In the genomic region with DNA sequence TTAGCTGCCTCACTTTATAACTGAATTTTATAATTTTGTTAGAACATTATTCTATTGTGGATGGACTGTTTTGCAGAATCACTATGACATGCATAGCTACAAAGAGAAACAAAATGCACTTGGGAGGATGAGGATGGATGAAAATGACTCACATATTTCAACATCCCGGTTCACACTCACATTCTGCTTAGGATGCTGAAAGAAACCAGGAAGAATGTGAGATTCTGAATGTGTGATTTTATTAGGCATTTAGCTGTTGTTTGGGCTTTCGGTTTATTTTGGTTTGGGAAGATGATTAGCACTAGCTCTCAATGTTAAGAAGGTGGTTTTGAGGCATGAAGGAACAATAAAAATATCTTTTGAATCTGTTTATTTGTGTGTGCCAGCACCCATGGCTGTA, we compare ENCODE assay signal across 2 cellular contexts.
A peak's percentile ranks its signal among the peaks of the same experiment; 100 is the strongest.
TF ChIP-seq lines count a peak whose summit lies in the region.

No MANE protein-coding gene starts in this region.

TF ChIP-seq in A549, 52 proteins besides CTCF, POLR2A, EP300 and RAD21 (continued from another document):
- no peak for TF ChIP-seq TFCP2L1 (CRISPR knock-in tag; IDR thresholded peaks at IDR 0.05)
- TF ChIP-seq MYC (IDR thresholded peaks at IDR 0.05; ENCODE audit: borderline replicate concordance, low read length) = no peak
- TF ChIP-seq, protein P1, sequence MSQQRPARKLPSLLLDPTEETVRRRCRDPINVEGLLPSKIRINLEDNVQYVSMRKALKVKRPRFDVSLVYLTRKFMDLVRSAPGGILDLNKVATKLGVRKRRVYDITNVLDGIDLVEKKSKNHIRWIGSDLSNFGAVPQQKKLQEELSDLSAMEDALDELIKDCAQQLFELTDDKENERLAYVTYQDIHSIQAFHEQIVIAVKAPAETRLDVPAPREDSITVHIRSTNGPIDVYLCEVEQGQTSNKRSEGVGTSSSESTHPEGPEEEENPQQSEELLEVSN (IDR thresholded peaks at IDR 0.05; ENCODE audit: borderline replicate concordance, low read depth) = no peak
- no peak for TF ChIP-seq ELK1 (IDR thresholded peaks at IDR 0.05; ENCODE audit: low read depth, low read length)
- no peak for TF ChIP-seq RNF2 (IDR thresholded peaks at IDR 0.05; ENCODE audit: borderline replicate concordance, low read depth)
- TF ChIP-seq RFX5 (IDR thresholded peaks at IDR 0.05) = no peak
- TF ChIP-seq CEBPB (IDR thresholded peaks at IDR 0.05) = peak in 1 of 2 experiments; percentile 46; a peak in 1 of 4 replicates

TF ChIP-seq in WTC11, 78 proteins besides CTCF, POLR2A, EP300 and RAD21 (continued from another document):
- TF ChIP-seq, protein P2, sequence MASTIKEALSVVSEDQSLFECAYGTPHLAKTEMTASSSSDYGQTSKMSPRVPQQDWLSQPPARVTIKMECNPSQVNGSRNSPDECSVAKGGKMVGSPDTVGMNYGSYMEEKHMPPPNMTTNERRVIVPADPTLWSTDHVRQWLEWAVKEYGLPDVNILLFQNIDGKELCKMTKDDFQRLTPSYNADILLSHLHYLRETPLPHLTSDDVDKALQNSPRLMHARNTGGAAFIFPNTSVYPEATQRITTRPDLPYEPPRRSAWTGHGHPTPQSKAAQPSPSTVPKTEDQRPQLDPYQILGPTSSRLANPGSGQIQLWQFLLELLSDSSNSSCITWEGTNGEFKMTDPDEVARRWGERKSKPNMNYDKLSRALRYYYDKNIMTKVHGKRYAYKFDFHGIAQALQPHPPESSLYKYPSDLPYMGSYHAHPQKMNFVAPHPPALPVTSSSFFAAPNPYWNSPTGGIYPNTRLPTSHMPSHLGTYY (CRISPR knock-in tag; IDR thresholded peaks at IDR 0.05) = no peak
- TF ChIP-seq STAT6 (CRISPR knock-in tag; conservative IDR thresholded peaks at IDR 0.05; ENCODE audit: low read depth) (no peak), NR2C2 (CRISPR knock-in tag; IDR thresholded peaks at IDR 0.05) (no peak), GTF2I (CRISPR knock-in tag; conservative IDR thresholded peaks at IDR 0.05) (no peak), ZNF232 (CRISPR knock-in tag; IDR thresholded peaks at IDR 0.05) (no peak), ZNF425 (CRISPR knock-in tag; conservative IDR thresholded peaks at IDR 0.05) (no peak), GRHL2 (CRISPR knock-in tag; IDR thresholded peaks at IDR 0.05; ENCODE audit: insufficient replicate concordance, severe bottlenecking) (no peak), ZNF423 (CRISPR knock-in tag; IDR thresholded peaks at IDR 0.05) (no peak), SMAD4 (CRISPR knock-in tag; IDR thresholded peaks at IDR 0.05) (no peak), FOXP1 (CRISPR knock-in tag; IDR thresholded peaks at IDR 0.05; ENCODE audit: borderline replicate concordance) (no peak), USF2 (CRISPR knock-in tag; IDR thresholded peaks at IDR 0.05) (no peak)
- TF ChIP-seq, protein P3, sequence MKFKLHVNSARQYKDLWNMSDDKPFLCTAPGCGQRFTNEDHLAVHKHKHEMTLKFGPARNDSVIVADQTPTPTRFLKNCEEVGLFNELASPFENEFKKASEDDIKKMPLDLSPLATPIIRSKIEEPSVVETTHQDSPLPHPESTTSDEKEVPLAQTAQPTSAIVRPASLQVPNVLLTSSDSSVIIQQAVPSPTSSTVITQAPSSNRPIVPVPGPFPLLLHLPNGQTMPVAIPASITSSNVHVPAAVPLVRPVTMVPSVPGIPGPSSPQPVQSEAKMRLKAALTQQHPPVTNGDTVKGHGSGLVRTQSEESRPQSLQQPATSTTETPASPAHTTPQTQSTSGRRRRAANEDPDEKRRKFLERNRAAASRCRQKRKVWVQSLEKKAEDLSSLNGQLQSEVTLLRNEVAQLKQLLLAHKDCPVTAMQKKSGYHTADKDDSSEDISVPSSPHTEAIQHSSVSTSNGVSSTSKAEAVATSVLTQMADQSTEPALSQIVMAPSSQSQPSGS (CRISPR knock-in tag; IDR thresholded peaks at IDR 0.05; ENCODE audit: borderline replicate concordance, low read depth) = no peak
- TF ChIP-seq, protein P4, sequence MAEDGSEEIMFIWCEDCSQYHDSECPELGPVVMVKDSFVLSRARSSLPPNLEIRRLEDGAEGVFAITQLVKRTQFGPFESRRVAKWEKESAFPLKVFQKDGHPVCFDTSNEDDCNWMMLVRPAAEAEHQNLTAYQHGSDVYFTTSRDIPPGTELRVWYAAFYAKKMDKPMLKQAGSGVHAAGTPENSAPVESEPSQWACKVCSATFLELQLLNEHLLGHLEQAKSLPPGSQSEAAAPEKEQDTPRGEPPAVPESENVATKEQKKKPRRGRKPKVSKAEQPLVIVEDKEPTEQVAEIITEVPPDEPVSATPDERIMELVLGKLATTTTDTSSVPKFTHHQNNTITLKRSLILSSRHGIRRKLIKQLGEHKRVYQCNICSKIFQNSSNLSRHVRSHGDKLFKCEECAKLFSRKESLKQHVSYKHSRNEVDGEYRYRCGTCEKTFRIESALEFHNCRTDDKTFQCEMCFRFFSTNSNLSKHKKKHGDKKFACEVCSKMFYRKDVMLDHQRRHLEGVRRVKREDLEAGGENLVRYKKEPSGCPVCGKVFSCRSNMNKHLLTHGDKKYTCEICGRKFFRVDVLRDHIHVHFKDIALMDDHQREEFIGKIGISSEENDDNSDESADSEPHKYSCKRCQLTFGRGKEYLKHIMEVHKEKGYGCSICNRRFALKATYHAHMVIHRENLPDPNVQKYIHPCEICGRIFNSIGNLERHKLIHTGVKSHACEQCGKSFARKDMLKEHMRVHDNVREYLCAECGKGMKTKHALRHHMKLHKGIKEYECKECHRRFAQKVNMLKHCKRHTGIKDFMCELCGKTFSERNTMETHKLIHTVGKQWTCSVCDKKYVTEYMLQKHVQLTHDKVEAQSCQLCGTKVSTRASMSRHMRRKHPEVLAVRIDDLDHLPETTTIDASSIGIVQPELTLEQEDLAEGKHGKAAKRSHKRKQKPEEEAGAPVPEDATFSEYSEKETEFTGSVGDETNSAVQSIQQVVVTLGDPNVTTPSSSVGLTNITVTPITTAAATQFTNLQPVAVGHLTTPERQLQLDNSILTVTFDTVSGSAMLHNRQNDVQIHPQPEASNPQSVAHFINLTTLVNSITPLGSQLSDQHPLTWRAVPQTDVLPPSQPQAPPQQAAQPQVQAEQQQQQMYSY (CRISPR knock-in tag; IDR thresholded peaks at IDR 0.05) = no peak
- TF ChIP-seq, protein P5, sequence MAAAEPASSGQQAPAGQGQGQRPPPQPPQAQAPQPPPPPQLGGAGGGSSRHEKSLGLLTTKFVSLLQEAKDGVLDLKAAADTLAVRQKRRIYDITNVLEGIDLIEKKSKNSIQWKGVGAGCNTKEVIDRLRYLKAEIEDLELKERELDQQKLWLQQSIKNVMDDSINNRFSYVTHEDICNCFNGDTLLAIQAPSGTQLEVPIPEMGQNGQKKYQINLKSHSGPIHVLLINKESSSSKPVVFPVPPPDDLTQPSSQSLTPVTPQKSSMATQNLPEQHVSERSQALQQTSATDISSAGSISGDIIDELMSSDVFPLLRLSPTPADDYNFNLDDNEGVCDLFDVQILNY (CRISPR knock-in tag; IDR thresholded peaks at IDR 0.05) = no peak
- TF ChIP-seq, protein P6, sequence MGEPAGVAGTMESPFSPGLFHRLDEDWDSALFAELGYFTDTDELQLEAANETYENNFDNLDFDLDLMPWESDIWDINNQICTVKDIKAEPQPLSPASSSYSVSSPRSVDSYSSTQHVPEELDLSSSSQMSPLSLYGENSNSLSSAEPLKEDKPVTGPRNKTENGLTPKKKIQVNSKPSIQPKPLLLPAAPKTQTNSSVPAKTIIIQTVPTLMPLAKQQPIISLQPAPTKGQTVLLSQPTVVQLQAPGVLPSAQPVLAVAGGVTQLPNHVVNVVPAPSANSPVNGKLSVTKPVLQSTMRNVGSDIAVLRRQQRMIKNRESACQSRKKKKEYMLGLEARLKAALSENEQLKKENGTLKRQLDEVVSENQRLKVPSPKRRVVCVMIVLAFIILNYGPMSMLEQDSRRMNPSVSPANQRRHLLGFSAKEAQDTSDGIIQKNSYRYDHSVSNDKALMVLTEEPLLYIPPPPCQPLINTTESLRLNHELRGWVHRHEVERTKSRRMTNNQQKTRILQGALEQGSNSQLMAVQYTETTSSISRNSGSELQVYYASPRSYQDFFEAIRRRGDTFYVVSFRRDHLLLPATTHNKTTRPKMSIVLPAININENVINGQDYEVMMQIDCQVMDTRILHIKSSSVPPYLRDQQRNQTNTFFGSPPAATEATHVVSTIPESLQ (CRISPR knock-in tag; IDR thresholded peaks at IDR 0.05) = no peak
- TF ChIP-seq, protein P7, sequence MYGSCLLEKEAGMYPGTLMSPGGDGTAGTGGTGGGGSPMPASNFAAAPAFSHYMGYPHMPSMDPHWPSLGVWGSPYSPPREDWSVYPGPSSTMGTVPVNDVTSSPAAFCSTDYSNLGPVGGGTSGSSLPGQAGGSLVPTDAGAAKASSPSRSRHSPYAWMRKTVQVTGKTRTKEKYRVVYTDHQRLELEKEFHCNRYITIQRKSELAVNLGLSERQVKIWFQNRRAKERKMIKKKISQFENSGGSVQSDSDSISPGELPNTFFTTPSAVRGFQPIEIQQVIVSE (CRISPR knock-in tag; IDR thresholded peaks at IDR 0.05; ENCODE audit: borderline replicate concordance) = no peak
TF ChIP-seq in WTC11: peak in this region for 0.
